Comparison of ENCODE assay signal across 7 cellular contexts in genomic region chr20:35723652-35724320, GRCh38. TPM values are rescaled to one million over a fixed set of nuclear protein-coding genes. Genes with fewer than 3 reads are reported as not detected.
DNase-seq lines count a peak whose midpoint lies in the region; ATAC-seq and TF ChIP-seq lines count a peak whose summit lies in the region.
"Not testable (repeated sequence)": the region's sequence is repeated elsewhere in the genome, so short reads cannot be mapped to it uniquely, and the experiment has no call there.

No MANE protein-coding gene starts in this region.

- not testable (repeated sequence) for BruUV-seq in Calu3 (replicated peaks; lab: Mats Ljungman, UMichigan)

- H3K4me3 Mint-ChIP-seq in Calu3 (ENCODE audit: low read depth, unreplicated experiment); activated CD8-positive, alpha-beta memory T cell treated with anti-CD3 and anti-CD28 coated beads, Interleukin-2, amount 10 ng/mL, durations not matched to agents 7 days and 5 days; activated naive CD8-positive, alpha-beta T cell treated with anti-CD3 and anti-CD28 coated beads for 36 hours; endodermal cell; type B pancreatic cell: not testable (repeated sequence)
- peak overlapping the region; percentile 45 for H3K4me3 Mint-ChIP-seq in T-helper 17 cell
- peak overlapping the region; percentile 33 for H3K4me3 Mint-ChIP-seq in natural killer cell

- ATAC-seq in T-helper 17 cell; activated CD8-positive, alpha-beta memory T cell treated with anti-CD3 and anti-CD28 coated beads, Interleukin-2, amount 10 ng/mL, durations not matched to agents 7 days and 5 days; natural killer cell: not testable (repeated sequence)

- peaks cover 95% of the 10 kb centered on the region for H3K36me3 ChIP-seq in endodermal cell (ENCODE audit: control insufficient read depth, insufficient read depth, low read length)

- TF ChIP-seq CTCF in Calu3 (IDR thresholded peaks at IDR 0.05; ENCODE audit: unreplicated experiment); endodermal cell (conservative IDR thresholded peaks at IDR 0.05); natural killer cell (IDR thresholded peaks at IDR 0.05); type B pancreatic cell (conservative IDR thresholded peaks at IDR 0.05): not testable (repeated sequence)

- H3K27me3 Mint-ChIP-seq in Calu3 (ENCODE audit: unreplicated experiment); T-helper 17 cell; activated CD8-positive, alpha-beta memory T cell treated with anti-CD3 and anti-CD28 coated beads, Interleukin-2, amount 10 ng/mL, durations not matched to agents 7 days and 5 days; activated naive CD8-positive, alpha-beta T cell treated with anti-CD3 and anti-CD28 coated beads for 36 hours; endodermal cell (ENCODE audit: insufficient read depth); natural killer cell (ENCODE audit: low read depth in 2 of 2); type B pancreatic cell: not testable (repeated sequence)

- intact Hi-C loops in Calu3 (cut with micrococcal nuclease; ENCODE audit: unreplicated experiment) = not testable (repeated sequence)
- intact Hi-C loops in natural killer cell (cut with micrococcal nuclease) = loop anchor here (2.0 to 10.0 kb wide), 2 partner anchors 15 to 51 kb away; partner anchors contain the start of gene PHF20

- H3K4me3 ChIP-seq in endodermal cell (ENCODE audit: low read length) = not testable (repeated sequence)

- not testable (repeated sequence) for H3K4me1 Mint-ChIP-seq in Calu3 (ENCODE audit: low read depth, unreplicated experiment); endodermal cell; type B pancreatic cell (ENCODE audit: unreplicated experiment)
- H3K4me1 Mint-ChIP-seq in T-helper 17 cell (peaks cover 34% of the 10 kb centered on the region), natural killer cell (peaks cover 35 to 40% of the 10 kb centered on the region in 2 donors)
- H3K4me1 Mint-ChIP-seq in activated CD8-positive, alpha-beta memory T cell treated with anti-CD3 and anti-CD28 coated beads, Interleukin-2, amount 10 ng/mL, durations not matched to agents 7 days and 5 days = peaks cover 50% of the 10 kb centered on the region
- peaks cover 43% of the 10 kb centered on the region for H3K4me1 Mint-ChIP-seq in activated naive CD8-positive, alpha-beta T cell treated with anti-CD3 and anti-CD28 coated beads for 36 hours

- H3K36me3 Mint-ChIP-seq in Calu3 (ENCODE audit: insufficient read depth, unreplicated experiment) (peaks cover 96% of the 10 kb centered on the region), endodermal cell (ENCODE audit: low read depth) (peaks cover 84% of the 10 kb centered on the region), natural killer cell (peaks cover 17% of the 10 kb centered on the region), type B pancreatic cell (peaks cover 41% of the 10 kb centered on the region)
- not testable (repeated sequence) for H3K36me3 Mint-ChIP-seq in T-helper 17 cell (ENCODE audit: low read depth)
- peaks cover 68% of the 10 kb centered on the region for H3K36me3 Mint-ChIP-seq in activated CD8-positive, alpha-beta memory T cell treated with anti-CD3 and anti-CD28 coated beads, Interleukin-2, amount 10 ng/mL, durations not matched to agents 7 days and 5 days
- H3K36me3 Mint-ChIP-seq in activated naive CD8-positive, alpha-beta T cell treated with anti-CD3 and anti-CD28 coated beads for 36 hours = peaks cover 55% of the 10 kb centered on the region

- not testable (repeated sequence) for H3K4me1 ChIP-seq in endodermal cell (ENCODE audit: control insufficient read depth, insufficient read depth, low read length)

- not testable (repeated sequence) for H3K9ac ChIP-seq in endodermal cell (ENCODE audit: extremely low read depth, low read length, poor library complexity, severe bottlenecking)

- H3K27ac Mint-ChIP-seq in Calu3 (ENCODE audit: unreplicated experiment) (peak overlapping the region; percentile 30), T-helper 17 cell (peak overlapping the region; percentile 43), natural killer cell (peak overlapping the region; percentile 83 to 86), type B pancreatic cell (peak overlapping the region; percentile 31)
- peak overlapping the region; percentile 75 for H3K27ac Mint-ChIP-seq in activated CD8-positive, alpha-beta memory T cell treated with anti-CD3 and anti-CD28 coated beads, Interleukin-2, amount 10 ng/mL, durations not matched to agents 7 days and 5 days
- H3K27ac Mint-ChIP-seq in activated naive CD8-positive, alpha-beta T cell treated with anti-CD3 and anti-CD28 coated beads for 36 hours = peak overlapping the region; percentile 72
- not testable (repeated sequence) for H3K27ac Mint-ChIP-seq in endodermal cell

- CTCF ChIA-PET in Calu3 (lab: Charles Lee) = interaction anchor here (0.5 to 1.3 kb wide), 3 partner anchors 13 to 16 kb away, joined by 3 read pairs; no protein-coding TSS in a partner anchor
- CTCF ChIA-PET in activated CD8-positive, alpha-beta memory T cell treated with anti-CD3 and anti-CD28 coated beads, Interleukin-2, amount 10 ng/mL, durations not matched to agents 7 days and 5 days (lab: Charles Lee) = interaction anchor here (0.6 to 1.3 kb wide), 3 partner anchors 18 to 44 kb away, joined by 3 read pairs; partner anchors contain the start of genes NFS1, RBM39 and ROMO1

- not testable (repeated sequence) for H3K9me3 Mint-ChIP-seq in Calu3 (ENCODE audit: low read depth, unreplicated experiment); activated CD8-positive, alpha-beta memory T cell treated with anti-CD3 and anti-CD28 coated beads, Interleukin-2, amount 10 ng/mL, durations not matched to agents 7 days and 5 days (ENCODE audit: low read depth); activated naive CD8-positive, alpha-beta T cell treated with anti-CD3 and anti-CD28 coated beads for 36 hours; endodermal cell; natural killer cell; type B pancreatic cell

- H3K9me3 ChIP-seq in T-helper 17 cell (ENCODE audit: control insufficient read depth, low read length, poor library complexity, severe bottlenecking); endodermal cell (ENCODE audit: control insufficient read depth, low read length): not testable (repeated sequence)

- not testable (repeated sequence) for H3K27me3 ChIP-seq in endodermal cell (ENCODE audit: control insufficient read depth, insufficient read depth, low read length, poor library complexity, severe bottlenecking)

- WGBS in endodermal cell (ENCODE audit: insufficient coverage in 1 of 2, insufficient read length in 1 of 2), 2 experiments = 84 to 97% methylated on average over 10 to 12 of the region's 12 CpGs

- DNase-seq in Calu3; T-helper 17 cell; activated CD8-positive, alpha-beta memory T cell treated with anti-CD3 and anti-CD28 coated beads, Interleukin-2, amount 10 ng/mL, durations not matched to agents 7 days and 5 days; activated naive CD8-positive, alpha-beta T cell treated with anti-CD3 and anti-CD28 coated beads for 36 hours; natural killer cell; type B pancreatic cell (ENCODE audit: extremely low spot score, unreplicated experiment): not testable (repeated sequence)
- peak; percentile 41 for DNase-seq in endodermal cell

- H3K27ac ChIP-seq in endodermal cell (ENCODE audit: low read depth, low read length) = not testable (repeated sequence)

RNA-seq across cellular contexts. Expression of gene RBM39, which starts 18.3 kb away (rescaled TPM):
- 422 and 479 TPM in 2 replicates for total RNA-seq in Calu3 (2022)
- 1,000 to 10,000 TPM; 1,047 to 1,109 TPM for total RNA-seq in T-helper 17 cell
- total RNA-seq in activated CD8-positive, alpha-beta memory T cell treated with anti-CD3 and anti-CD28 coated beads, Interleukin-2, amount 10 ng/mL, durations not matched to agents 7 days and 5 days = 100 to 1,000 TPM; 357 to 360 TPM
- 100 to 1,000 TPM; 330 to 349 TPM for total RNA-seq in activated naive CD8-positive, alpha-beta T cell treated with anti-CD3 and anti-CD28 coated beads for 36 hours
- total RNA-seq in endodermal cell = 100 to 1,000 TPM; 276 to 332 TPM
- 233 TPM for polyA plus RNA-seq in endodermal cell (2013, experiment 1 of 2)
- polyA plus RNA-seq in endodermal cell (2013, experiment 2 of 2) = 202 TPM
- 1,000 to 10,000 TPM; 1,431 to 1,555 (median 1,445) TPM for total RNA-seq in natural killer cell
- total RNA-seq in type B pancreatic cell (ENCODE audit: low replicate concordance) = 361 and 398 TPM in 2 replicates

RNA-seq across cellular contexts. Expression of gene ROMO1, which starts 24.6 kb away (rescaled TPM):
- total RNA-seq in Calu3 (2022) (230 and 267 TPM in 2 replicates), T-helper 17 cell (10 to 100 TPM; 35.1 to 37.6 TPM), endodermal cell (100 to 1,000 TPM; 194 to 243 TPM), natural killer cell (10 to 100 TPM; 38.3 to 49.7 (median 40.5) TPM), type B pancreatic cell (ENCODE audit: low replicate concordance) (131 and 160 TPM in 2 replicates)
- total RNA-seq in activated CD8-positive, alpha-beta memory T cell treated with anti-CD3 and anti-CD28 coated beads, Interleukin-2, amount 10 ng/mL, durations not matched to agents 7 days and 5 days = 100 to 1,000 TPM; 115 to 122 TPM
- 100 to 1,000 TPM; 121 to 137 TPM for total RNA-seq in activated naive CD8-positive, alpha-beta T cell treated with anti-CD3 and anti-CD28 coated beads for 36 hours
- polyA plus RNA-seq in endodermal cell (2013, experiment 1 of 2) = 207 TPM
- 196 TPM for polyA plus RNA-seq in endodermal cell (2013, experiment 2 of 2)

RNA-seq across cellular contexts. Expression of gene NFS1, which starts 24.6 kb away (rescaled TPM):
- total RNA-seq in Calu3 (2022) (44.6 and 53.0 TPM in 2 replicates), T-helper 17 cell (10 to 100 TPM; 16.8 to 19.4 TPM), endodermal cell (10 to 100 TPM; 17.0 to 30.9 TPM), natural killer cell (10 to 100 TPM; 11.3 to 20.8 (median 16.0) TPM), type B pancreatic cell (ENCODE audit: low replicate concordance) (26.7 and 29.9 TPM in 2 replicates)
- 10 to 100 TPM; 34.6 to 35.1 TPM for total RNA-seq in activated CD8-positive, alpha-beta memory T cell treated with anti-CD3 and anti-CD28 coated beads, Interleukin-2, amount 10 ng/mL, durations not matched to agents 7 days and 5 days
- total RNA-seq in activated naive CD8-positive, alpha-beta T cell treated with anti-CD3 and anti-CD28 coated beads for 36 hours = 10 to 100 TPM; 37.2 to 38.2 TPM
- polyA plus RNA-seq in endodermal cell (2013, experiment 1 of 2) = 30.1 TPM
- polyA plus RNA-seq in endodermal cell (2013, experiment 2 of 2) = 21.7 TPM

RNA-seq across cellular contexts. Expression of gene PHF20, which starts 48.0 kb away (rescaled TPM):
- 47.4 and 56.7 TPM in 2 replicates for total RNA-seq in Calu3 (2022)
- 100 to 1,000 TPM; 121 to 129 TPM for total RNA-seq in T-helper 17 cell
- 10 to 100 TPM; 50.8 to 52.4 TPM for total RNA-seq in activated CD8-positive, alpha-beta memory T cell treated with anti-CD3 and anti-CD28 coated beads, Interleukin-2, amount 10 ng/mL, durations not matched to agents 7 days and 5 days
- total RNA-seq in activated naive CD8-positive, alpha-beta T cell treated with anti-CD3 and anti-CD28 coated beads for 36 hours = 10 to 100 TPM; 50.2 to 50.6 TPM
- 10 to 100 TPM; 68.1 to 78.8 TPM for total RNA-seq in endodermal cell
- polyA plus RNA-seq in endodermal cell (2013, experiment 1 of 2) = 41.6 TPM
- 45.6 TPM for polyA plus RNA-seq in endodermal cell (2013, experiment 2 of 2)
- 100 to 1,000 TPM; 151 to 165 (median 161) TPM for total RNA-seq in natural killer cell
- 33.4 and 37.6 TPM in 2 replicates for total RNA-seq in type B pancreatic cell (ENCODE audit: low replicate concordance)

RNA-seq across cellular contexts. Expression of gene CPNE1, which starts 59.1 kb away (rescaled TPM):
- total RNA-seq in Calu3 (2022) (458 and 505 TPM in 2 replicates), T-helper 17 cell (100 to 1,000 TPM; 215 to 250 TPM), endodermal cell (100 to 1,000 TPM; 238 to 441 TPM), natural killer cell (100 to 1,000 TPM; 298 to 342 (median 334) TPM), type B pancreatic cell (ENCODE audit: low replicate concordance) (115 and 192 TPM in 2 replicates)
- 100 to 1,000 TPM; 277 to 286 TPM for total RNA-seq in activated CD8-positive, alpha-beta memory T cell treated with anti-CD3 and anti-CD28 coated beads, Interleukin-2, amount 10 ng/mL, durations not matched to agents 7 days and 5 days
- total RNA-seq in activated naive CD8-positive, alpha-beta T cell treated with anti-CD3 and anti-CD28 coated beads for 36 hours = 100 to 1,000 TPM; 290 to 304 TPM
- polyA plus RNA-seq in endodermal cell (2013, experiment 1 of 2) = 343 TPM
- 307 TPM for polyA plus RNA-seq in endodermal cell (2013, experiment 2 of 2)
